Comparison of ENCODE assay signal across 8 cellular contexts in genomic region chr17:81396722-81397313, GRCh38. TPM values are rescaled to one million over a fixed set of nuclear protein-coding genes. Genes with fewer than 3 reads are reported as not detected.
DNase-seq lines count a peak whose midpoint lies in the region; ATAC-seq and TF ChIP-seq lines count a peak whose summit lies in the region.

No MANE protein-coding gene starts in this region.

- H3K9me3 ChIP-seq in neuronal stem cell (replicated peaks in 1 of 2; ENCODE audit: control insufficient read depth in 2 of 2, insufficient read depth in 1 of 2, low read depth in 1 of 2, low read length in 2 of 2), result no peaks in the 10 kb centered on the region

- H3K36me3 Mint-ChIP-seq in activated CD4-positive, alpha-beta memory T cell treated with anti-CD3 and anti-CD28 coated beads for 36 hours, result peaks cover 2% of the 10 kb centered on the region

- peak overlapping the region; percentile 97 for H3K4ac ChIP-seq in neuronal stem cell (ENCODE audit: low read length)

- in situ Hi-C loops in GM13977 (cut with MboI; ENCODE audit: low pct_unique_long_range_greater_than_20kb, low sequenced_read_pairs, unreplicated experiment), result no loop called here

- H2BK120ac ChIP-seq in neuronal stem cell (ENCODE audit: low read depth, low read length), result peak overlapping the region; percentile 99

- H2BK12ac ChIP-seq in neuronal stem cell (ENCODE audit: low read length), result peak overlapping the region; percentile 97

- peak overlapping the region; percentile 100 for H2BK5ac ChIP-seq in neuronal stem cell (ENCODE audit: low read length)

- no peaks in the 10 kb centered on the region for H3K9me3 Mint-ChIP-seq in activated CD4-positive, alpha-beta memory T cell treated with anti-CD3 and anti-CD28 coated beads for 36 hours

- H2AK5ac ChIP-seq in neuronal stem cell (ENCODE audit: low read depth, low read length), result peak overlapping the region; percentile 99

- peaks cover 0 to 11% (median 0%) of the 10 kb centered on the region in 3 experiments for H3K27me3 ChIP-seq in neuronal stem cell (ENCODE audit: control insufficient read depth in 3 of 3, insufficient read depth in 3 of 3, low read depth in 1 of 3, low read length in 3 of 3)

- peak overlapping the region; percentile 56 for H3K14ac ChIP-seq in neuronal stem cell (ENCODE audit: low read length)

- H3K27ac ChIP-seq in neuronal stem cell (replicated peaks; ENCODE audit: low read length), result peak overlapping the region; percentile 100

- H3K4me1 ChIP-seq in neuronal stem cell (ENCODE audit: control insufficient read depth in 2 of 2, insufficient read depth in 1 of 2, low read depth in 1 of 2, low read length in 2 of 2), result peaks cover 28 to 35% of the 10 kb centered on the region in 2 donors

- no peak overlapping the region for H3K4me3 Mint-ChIP-seq in activated CD4-positive, alpha-beta memory T cell treated with anti-CD3 and anti-CD28 coated beads for 36 hours

- H3K9ac ChIP-seq in neuronal stem cell (ENCODE audit: low read depth, low read length, poor library complexity), result peak overlapping the region; percentile 95

- H2AFZ ChIP-seq in neuronal stem cell (ENCODE audit: low read length), result no peak overlapping the region

- ATAC-seq in HG03159 (IDR thresholded peaks at IDR 0.05; ENCODE audit: unreplicated experiment), result no peak

- H3K4me2 ChIP-seq in neuronal stem cell (ENCODE audit: insufficient read depth, low read length, poor library complexity, severe bottlenecking), result peak overlapping the region; percentile 75

- peak overlapping the region; percentile 92 for H4K8ac ChIP-seq in neuronal stem cell (ENCODE audit: low read depth, low read length)

- peaks cover 27% of the 10 kb centered on the region for H3K4me1 Mint-ChIP-seq in activated CD4-positive, alpha-beta memory T cell treated with anti-CD3 and anti-CD28 coated beads for 36 hours (ENCODE audit: low read depth)

- peaks cover 0 to 11% of the 10 kb centered on the region in 2 donors for H3K36me3 ChIP-seq in neuronal stem cell (replicated peaks in 1 of 2; ENCODE audit: control insufficient read depth in 2 of 2, insufficient read depth in 2 of 2, low read length in 2 of 2)

- peak overlapping the region; percentile 71 for H3K4me3 ChIP-seq in fibroblast of the aortic adventitia (ENCODE audit: low read depth, low read length)
- H3K4me3 ChIP-seq in neuronal stem cell (ENCODE audit: low read length in 2 of 2), result peak overlapping the region; percentile 87 to 93

- POLR2A ChIA-PET in activated CD4-positive, alpha-beta memory T cell treated with anti-CD3 and anti-CD28 coated beads for 36 hours (lab: Charles Lee), result interaction anchor here (0.6 kb wide), 1 partner anchor 156 kb away, joined by 3 read pairs; no protein-coding TSS in a partner anchor

- TF ChIP-seq CTCF in fibroblast of the aortic adventitia (IDR thresholded peaks at IDR 0.05; ENCODE audit: insufficient read depth, low read length) (no peak), GM10266 (IDR thresholded peaks at IDR 0.05; ENCODE audit: control insufficient read depth, insufficient read depth, low read depth, missing control alignments) (no peak), GM13977 (IDR thresholded peaks at IDR 0.05; ENCODE audit: extremely low read depth, insufficient read depth, missing control alignments) (no peak)

- H3K79me1 ChIP-seq in neuronal stem cell (ENCODE audit: low read depth, low read length), result peaks cover 24% of the 10 kb centered on the region

- H3K27me3 Mint-ChIP-seq in activated CD4-positive, alpha-beta memory T cell treated with anti-CD3 and anti-CD28 coated beads for 36 hours, result peaks cover 56% of the 10 kb centered on the region

- H3K23ac ChIP-seq in neuronal stem cell (ENCODE audit: low read depth, low read length, poor library complexity), result peak overlapping the region; percentile 96

- DNase-seq in Daoy (ENCODE audit: low read depth), result peak; percentile 81
- DNase-seq in NCI-H1048 (lab: John Stamatoyannopoulos, UW), result peak; percentile 43
- peak; percentile 47 for DNase-seq in activated CD4-positive, alpha-beta memory T cell treated with anti-CD3 and anti-CD28 coated beads for 36 hours
- peak; percentile 47 for DNase-seq in fibroblast of the aortic adventitia (ENCODE audit: low read depth)
- DNase-seq in neuronal stem cell (ENCODE audit: low spot score), result no peak
- DNase-seq in GM10266 (ENCODE audit: extremely low spot score), result no peak
- no peak for DNase-seq in GM13977 (ENCODE audit: low spot score)

- intact Hi-C loops in activated CD4-positive, alpha-beta memory T cell treated with anti-CD3 and anti-CD28 coated beads for 36 hours (cut with micrococcal nuclease), result loop anchor here (5.0 kb wide), 3 partner anchors 85 to 1585 kb away; partner anchors contain the start of gene SLC38A10

- WGBS in neuronal stem cell (ENCODE audit: extremely low coverage in 2 of 2, insufficient read length in 2 of 2, insufficient replicate concordance in 1 of 2), 2 donors, result no CpG with 5 or more reads among the region's 61 CpGs

- H2BK15ac ChIP-seq in neuronal stem cell (ENCODE audit: low read length), result peak overlapping the region; percentile 83

- H4K91ac ChIP-seq in neuronal stem cell (ENCODE audit: low read depth, low read length, poor library complexity), result peak overlapping the region; percentile 53

- H3K27ac Mint-ChIP-seq in activated CD4-positive, alpha-beta memory T cell treated with anti-CD3 and anti-CD28 coated beads for 36 hours, result no peak overlapping the region

- CTCF ChIA-PET in activated CD4-positive, alpha-beta memory T cell treated with anti-CD3 and anti-CD28 coated beads for 36 hours (lab: Charles Lee), result interaction anchor here (1.2 to 1.8 kb wide), 2 partner anchors 87 to 88 kb away, joined by 3 to 10 read pairs; no protein-coding TSS in a partner anchor

- H3K18ac ChIP-seq in neuronal stem cell (ENCODE audit: low read length), result peak overlapping the region; percentile 96

RNA-seq across cellular contexts. Expression of gene BAHCC1, which starts 1.6 kb away (rescaled TPM):
- 6.8 and 11.0 TPM in 2 replicates for total RNA-seq in Daoy (2014; rRNA removed; shearing (Covaris generic))
- total RNA-seq in activated CD4-positive, alpha-beta memory T cell treated with anti-CD3 and anti-CD28 coated beads for 36 hours, result under 1 TPM in 1 of 2 experiments, not detected in 1; 0.10 TPM
- 11.7 and 14.3 TPM in 2 replicates for total RNA-seq in fibroblast of the aortic adventitia (ENCODE audit: low replicate concordance)
- 15.9 TPM for polyA plus RNA-seq in neuronal stem cell (2013, experiment 1 of 2)
- 17.5 TPM for polyA plus RNA-seq in neuronal stem cell (2013, experiment 2 of 2)

Comparison
In these comparisons a context has a peak if more than half of its experiments do, and no peak if none do; other contexts are left out.
1. DNase-seq: peak in Daoy (single experiment), NCI-H1048 (single experiment), activated CD4-positive, alpha-beta memory T cell treated with anti-CD3 and anti-CD28 coated beads for 36 hours (single experiment) and fibroblast of the aortic adventitia (single experiment); none in neuronal stem cell (single experiment), GM10266 (single experiment) and GM13977 (single experiment).